Comparison of ENCODE assay signal across 12 cellular contexts in genomic region chr15:90202929-90203328, GRCh38. TPM values are rescaled to one million over a fixed set of nuclear protein-coding genes. Genes with fewer than 3 reads are reported as not detected.
A peak's percentile ranks its signal among the peaks of the same experiment; 100 is the strongest.
DNase-seq lines count a peak whose midpoint lies in the region; ATAC-seq and TF ChIP-seq lines count a peak whose summit lies in the region.
"Had no signal": no experiment of that assay in that cellular context is flagged by ENCODE, and none has a peak within 500 bp of the region (broad histone marks: within the 10 kb centered on the region; RNA-seq: fewer than 3 reads in every experiment).

No MANE protein-coding gene starts in this region.

- 90 to 95% methylated on average over 4 of the region's 4 CpGs for WGBS in upper lobe of left lung, 2 donors

- no peaks in the 10 kb centered on the region for H3K9me3 Mint-ChIP-seq in CD8-positive, alpha-beta T cell
- no peaks in the 10 kb centered on the region for H3K9me3 Mint-ChIP-seq in effector memory CD8-positive, alpha-beta T cell

- POLR2A ChIA-PET in CD8-positive, alpha-beta T cell (lab: Charles Lee): interaction anchor here (4.8 kb wide), 1 partner anchor 29 kb away, joined by 56 read pairs; the partner anchor contains the start of genes CIB1 and GDPGP1

- H3K27me3 Mint-ChIP-seq in CD8-positive, alpha-beta T cell (ENCODE audit: low read depth): no peaks in the 10 kb centered on the region
- no peaks in the 10 kb centered on the region for H3K27me3 Mint-ChIP-seq in effector memory CD8-positive, alpha-beta T cell

- no peaks in the 10 kb centered on the region for H3K79me2 ChIP-seq in OCI-LY1 (ENCODE audit: insufficient read depth, low read length)

- H3K4me2 ChIP-seq in OCI-LY1 (ENCODE audit: low read length): peak overlapping the region; percentile 90

- H3K27ac Mint-ChIP-seq in CD8-positive, alpha-beta T cell: no peak overlapping the region
- peak overlapping the region in 1 of 2 donors; percentile 93 for H3K27ac Mint-ChIP-seq in effector memory CD8-positive, alpha-beta T cell

- peaks cover 22% of the 10 kb centered on the region for H3K4me1 Mint-ChIP-seq in CD8-positive, alpha-beta T cell (ENCODE audit: low read depth)
- peaks cover 19 to 24% of the 10 kb centered on the region in 2 donors for H3K4me1 Mint-ChIP-seq in effector memory CD8-positive, alpha-beta T cell (ENCODE audit: low read depth in 2 of 2)

- DNase-seq in CD8-positive, alpha-beta T cell: no peak
- no peak for DNase-seq in effector memory CD8-positive, alpha-beta T cell
- DNase-seq in upper lobe of left lung (no peak), COR-L47 (lab: John Stamatoyannopoulos, UW) (no peak), GM03348 (ENCODE audit: low spot score) (no peak)
- DNase-seq: DND-41; NCI-H446 treated with DMSO at 0.1 percent for 48 hours; stimulated activated CD4-positive, alpha-beta T cell treated with anti-CD3 and anti-CD28 coated beads, Interleukin-4, amount 100 ng/mL, for 1 hour; uterus had no signal

- no peak for TF ChIP-seq POLR2A in upper lobe of left lung (IDR thresholded peaks at IDR 0.05)

- no peaks in the 10 kb centered on the region for H3K36me3 ChIP-seq in CD8-positive, alpha-beta T cell (ENCODE audit: insufficient read depth, low read length)
- peaks cover 12% of the 10 kb centered on the region; the same call in 1 of the 2 replicates for H3K36me3 ChIP-seq in OCI-LY1 (ENCODE audit: insufficient read depth, low read length)
- peaks cover 7% of the 10 kb centered on the region for H3K36me3 ChIP-seq in neuron (ENCODE audit: insufficient read depth, low read length)
- H3K36me3 ChIP-seq in upper lobe of left lung: peaks cover 3 to 34% (median 3%) of the 10 kb centered on the region in 4 donors
- H3K36me3 ChIP-seq: uterus had no signal

- no peaks in the 10 kb centered on the region for H4K20me1 ChIP-seq in OCI-LY1 (ENCODE audit: insufficient read depth, low read length)

- H3K9me3 ChIP-seq in CD8-positive, alpha-beta T cell (ENCODE audit: low read length): no peaks in the 10 kb centered on the region
- H3K9me3 ChIP-seq in OCI-LY1 (ENCODE audit: low read length): no peaks in the 10 kb centered on the region
- no peaks in the 10 kb centered on the region for H3K9me3 ChIP-seq in neuron (ENCODE audit: low read length)
- H3K9me3 ChIP-seq in upper lobe of left lung: no peaks in the 10 kb centered on the region
- H3K9me3 ChIP-seq: uterus had no signal

- peak overlapping the region; percentile 72; the same call in 1 of the 2 replicates for H3K9ac ChIP-seq in OCI-LY1 (ENCODE audit: low read length)

- TF ChIP-seq EP300 in upper lobe of left lung (IDR thresholded peaks at IDR 0.05): no peak

- H2AFZ ChIP-seq in OCI-LY1 (ENCODE audit: low read length): no peak overlapping the region
- H2AFZ ChIP-seq in neuron (ENCODE audit: low read depth, low read length): no peak overlapping the region

- peak overlapping the region; percentile 88 for H3K4me3 Mint-ChIP-seq in CD8-positive, alpha-beta T cell
- peak overlapping the region; percentile 88 to 92 for H3K4me3 Mint-ChIP-seq in effector memory CD8-positive, alpha-beta T cell

- peaks cover 21% of the 10 kb centered on the region for H3K4me1 ChIP-seq in CD8-positive, alpha-beta T cell (ENCODE audit: insufficient read depth, low read length)
- H3K4me1 ChIP-seq in OCI-LY1 (ENCODE audit: insufficient read depth, low read length, severe bottlenecking): peaks cover 64% of the 10 kb centered on the region
- peaks cover 24% of the 10 kb centered on the region for H3K4me1 ChIP-seq in neuron (ENCODE audit: insufficient read depth, low read length)
- peaks cover 20 to 48% (median 27%) of the 10 kb centered on the region in 4 donors for H3K4me1 ChIP-seq in upper lobe of left lung

- CTCF ChIA-PET in CD8-positive, alpha-beta T cell (lab: Charles Lee): interaction anchor here (1.1 to 3.9 kb wide), 2 partner anchors 10 to 11 kb away, joined by 3 to 22 read pairs; no protein-coding TSS in a partner anchor

- no peak overlapping the region for H3K27ac ChIP-seq in CD8-positive, alpha-beta T cell (ENCODE audit: low read depth, low read length)
- no peak overlapping the region for H3K27ac ChIP-seq in OCI-LY1 (ENCODE audit: low read depth, low read length, poor library complexity, severe bottlenecking)
- no peak overlapping the region for H3K27ac ChIP-seq in upper lobe of left lung
- H3K27ac ChIP-seq: uterus had no signal

- H3K4me3 ChIP-seq in CD8-positive, alpha-beta T cell (ENCODE audit: low read depth, low read length): no peak overlapping the region
- H3K4me3 ChIP-seq in OCI-LY1 (ENCODE audit: low read depth, low read length, poor library complexity, severe bottlenecking): peak overlapping the region; percentile 77
- peak overlapping the region; percentile 91 for H3K4me3 ChIP-seq in neuron (ENCODE audit: low read length)
- no peak overlapping the region for H3K4me3 ChIP-seq in upper lobe of left lung

- H3K9me2 ChIP-seq in OCI-LY1 (ENCODE audit: low read depth, low read length): no peaks in the 10 kb centered on the region

- no peaks in the 10 kb centered on the region for H3K27me3 ChIP-seq in CD8-positive, alpha-beta T cell (ENCODE audit: insufficient read depth, low read length)
- H3K27me3 ChIP-seq in OCI-LY1 (ENCODE audit: insufficient read depth, low read length) (no peaks in the 10 kb centered on the region), neuron (ENCODE audit: insufficient read depth, low read length) (no peaks in the 10 kb centered on the region), upper lobe of left lung (no peaks in the 10 kb centered on the region)
- H3K27me3 ChIP-seq: uterus had no signal

- intact Hi-C loops in CD8-positive, alpha-beta T cell (cut with DNase I, micrococcal nuclease): no loop called here

- H3F3A ChIP-seq in OCI-LY1 (ENCODE audit: insufficient read depth, low read length): no peaks in the 10 kb centered on the region

- TF ChIP-seq CTCF in CD8-positive, alpha-beta T cell (IDR thresholded peaks at IDR 0.05): no peak
- TF ChIP-seq CTCF in OCI-LY1 (IDR thresholded peaks at IDR 0.05; ENCODE audit: low read length) (no peak), upper lobe of left lung (IDR thresholded peaks at IDR 0.05) (no peak)

- H3K36me3 Mint-ChIP-seq in CD8-positive, alpha-beta T cell: peaks cover 7% of the 10 kb centered on the region
- H3K36me3 Mint-ChIP-seq in effector memory CD8-positive, alpha-beta T cell (ENCODE audit: insufficient read depth): no peaks in the 10 kb centered on the region

- ATAC-seq in CD8-positive, alpha-beta T cell: no peak
- ATAC-seq in effector memory CD8-positive, alpha-beta T cell (replicated peaks): no peak
- ATAC-seq in upper lobe of left lung (ENCODE audit: low FRiP score in 2 of 2) (no peak), GM19351 (IDR thresholded peaks at IDR 0.05; ENCODE audit: unreplicated experiment) (no peak)

RNA-seq across cellular contexts. Expression of gene SEMA4B, which starts 1.8 kb away (rescaled TPM):
- 10 to 100 TPM in 1 of 2 experiments, 1 to 10 TPM in 1; 7.5 to 12.3 TPM for total RNA-seq in CD8-positive, alpha-beta T cell
- total RNA-seq in upper lobe of left lung: 10 to 100 TPM; 47.6 to 81.3 (median 55.9) TPM

RNA-seq across cellular contexts. Expression of gene CIB1, which starts 30.8 kb away (rescaled TPM):
- total RNA-seq in CD8-positive, alpha-beta T cell: 100 to 1,000 TPM; 251 to 268 TPM
- total RNA-seq in upper lobe of left lung: 10 to 100 TPM; 40.9 to 89.6 (median 75.5) TPM

RNA-seq across cellular contexts. Expression of gene GDPGP1, which starts 31.1 kb away (rescaled TPM):
- total RNA-seq in CD8-positive, alpha-beta T cell: 1 to 10 TPM; 4.4 to 7.1 TPM
- total RNA-seq in upper lobe of left lung: 10 to 100 TPM in 3 of 6 donors, 1 to 10 TPM in 3; 7.2 to 27.2 (median 10.3) TPM

RNA-seq across cellular contexts. Expression of gene TTLL13, which starts 46.4 kb away (rescaled TPM):
- 1 to 10 TPM in 1 of 2 experiments, under 1 TPM in 1; 0.28 to 1.1 TPM for total RNA-seq in CD8-positive, alpha-beta T cell
- under 1 TPM in 3 of 6 donors, not detected in 3; 0.39 to 0.89 (median 0.49) TPM for total RNA-seq in upper lobe of left lung

Comparison
In these comparisons a context has a peak if more than half of its experiments do, and no peak if none do; other contexts are left out.
1. H3K4me3 ChIP-seq: peak in OCI-LY1 (single experiment) and neuron (single experiment); none in CD8-positive, alpha-beta T cell (single experiment) and upper lobe of left lung (0 of 4).